Comparison of ENCODE assay signal across 13 cellular contexts in the genomic region with DNA sequence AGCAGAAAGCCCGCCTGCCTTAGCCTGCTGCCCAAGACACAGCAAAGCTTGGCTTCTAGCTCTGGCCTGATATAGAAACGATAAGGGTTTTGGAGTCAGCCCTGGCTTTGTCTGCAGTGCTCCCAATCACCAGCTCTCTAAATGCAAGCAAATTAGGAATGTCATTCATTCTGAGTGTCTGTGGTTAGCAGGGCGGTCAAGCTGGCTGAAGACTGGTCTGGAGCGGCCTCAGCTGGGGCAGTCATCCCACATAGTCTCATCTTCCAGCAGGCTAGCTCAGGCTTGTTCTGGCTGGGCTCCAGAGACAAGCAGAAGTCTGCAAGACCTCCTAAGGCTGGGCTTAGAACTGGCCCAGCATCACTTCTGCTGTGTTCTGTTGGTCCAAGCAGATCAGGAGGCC. TPM values are rescaled to one million over a fixed set of nuclear protein-coding genes. Genes with fewer than 3 reads are reported as not detected.
A peak's percentile ranks its signal among the peaks of the same experiment; 100 is the strongest.
DNase-seq lines count a peak whose midpoint lies in the region; ATAC-seq and TF ChIP-seq lines count a peak whose summit lies in the region.
"Had no signal": no experiment of that assay in that cellular context is flagged by ENCODE, and none has a peak within 500 bp of the region (broad histone marks: within the 10 kb centered on the region; RNA-seq: fewer than 3 reads in every experiment).

No MANE protein-coding gene starts in this region.

- H3K27me3 Mint-ChIP-seq in endodermal cell (ENCODE audit: insufficient read depth) (no peaks in the 10 kb centered on the region), T-helper 17 cell (no peaks in the 10 kb centered on the region)

- H3K4me2 ChIP-seq in GM23248 (ENCODE audit: unreplicated experiment) (peak overlapping the region; percentile 10), osteoblast (ENCODE audit: insufficient read depth, low read length) (peak overlapping the region; percentile 31)

- H3K4me3 ChIP-seq in GM23248 (no peak overlapping the region), endodermal cell (ENCODE audit: low read length) (no peak overlapping the region), osteoblast (ENCODE audit: insufficient read depth, low read length) (peak overlapping the region; percentile 8)
- no peak overlapping the region for H3K4me3 ChIP-seq in effector memory CD4-positive, alpha-beta T cell (ENCODE audit: insufficient read depth, low read depth, low read length, poor library complexity, severe bottlenecking)

- H3K27me3 ChIP-seq in GM23248 (replicated peaks; ENCODE audit: insufficient read depth) (no peaks in the 10 kb centered on the region), endodermal cell (ENCODE audit: control insufficient read depth, insufficient read depth, low read length, poor library complexity, severe bottlenecking) (no peaks in the 10 kb centered on the region), osteoblast (ENCODE audit: insufficient read depth, low read length) (no peaks in the 10 kb centered on the region)
- H3K27me3 ChIP-seq in effector memory CD4-positive, alpha-beta T cell (replicated peaks; ENCODE audit: control insufficient read depth, insufficient read depth, low read length, poor library complexity, severe bottlenecking), result no peaks in the 10 kb centered on the region

- H3K9me2 ChIP-seq in GM23248 (ENCODE audit: insufficient read depth), result no peaks in the 10 kb centered on the region

- TF ChIP-seq CTCF in endodermal cell (conservative IDR thresholded peaks at IDR 0.05) (no peak), osteoblast (IDR thresholded peaks at IDR 0.05; ENCODE audit: extremely low read depth, low read depth, low read length) (no peak)

- H3F3A ChIP-seq in GM23248 (ENCODE audit: insufficient read depth), result peaks cover 19% of the 10 kb centered on the region

- H3K4me3 Mint-ChIP-seq in endodermal cell (no peak overlapping the region), T-helper 17 cell (no peak overlapping the region)
- H3K4me3 Mint-ChIP-seq: neural crest cell had no signal

- 39 to 63% methylated on average over 4 of the region's 4 CpGs for WGBS in GM23248 (ENCODE audit: low coverage in 1 of 2, low lambda C conversion rate in 2 of 2, missing lambda C conversion rate in 2 of 2), 2 experiments
- 91 to 93% methylated on average over 2 to 4 of the region's 4 CpGs for WGBS in endodermal cell (ENCODE audit: insufficient coverage in 1 of 2, insufficient read length in 1 of 2), 2 experiments

- DNase-seq in GM23248 (peak; percentile 81), RPMI8226 (peak; percentile 11), endodermal cell (no peak), osteoblast (ENCODE audit: insufficient read length, low spot score, missing footprints) (peak; percentile 96), T-helper 17 cell (no peak)
- DNase-seq in effector memory CD4-positive, alpha-beta T cell, result no peak
- DNase-seq in activated CD4-positive, alpha-beta T cell treated with anti-CD3 and anti-CD28 coated beads, Interleukin-2, amount 50 U/mL, for 4 hours, result no peak
- DNase-seq: activated CD8-positive, alpha-beta memory T cell treated with anti-CD3 and anti-CD28 coated beads, Interleukin-2, amount 50 U/mL, for 4 hours; central memory CD4-positive, alpha-beta T cell; hippocampal formation; NCI-H510A had no signal

- no peaks in the 10 kb centered on the region for H3K79me2 ChIP-seq in GM23248 (ENCODE audit: insufficient read depth)
- no peaks in the 10 kb centered on the region for H3K79me2 ChIP-seq in osteoblast (ENCODE audit: insufficient read depth, low read length)

- in situ Hi-C loops in GM23248 (cut with MboI), result no loop called here

- H3K36me3 Mint-ChIP-seq in endodermal cell (ENCODE audit: low read depth) (peaks cover 35% of the 10 kb centered on the region), T-helper 17 cell (ENCODE audit: low read depth) (no peaks in the 10 kb centered on the region)

- H2AFZ ChIP-seq in GM23248, result no peak overlapping the region
- no peak overlapping the region for H2AFZ ChIP-seq in osteoblast (ENCODE audit: low read length)

- H3K9me3 Mint-ChIP-seq in endodermal cell, result peaks cover 22% of the 10 kb centered on the region

- H3K27ac ChIP-seq in GM23248 (peak overlapping the region; percentile 66), endodermal cell (ENCODE audit: low read depth, low read length) (no peak overlapping the region), osteoblast (ENCODE audit: low read depth, low read length) (peak overlapping the region; percentile 53)
- H3K27ac ChIP-seq in effector memory CD4-positive, alpha-beta T cell (ENCODE audit: insufficient read depth, low read length, poor library complexity, severe bottlenecking), result no peak overlapping the region

- H3K4me1 ChIP-seq in GM23248 (ENCODE audit: insufficient read depth) (peaks cover 15% of the 10 kb centered on the region; the same call in 1 of the 2 replicates), endodermal cell (ENCODE audit: control insufficient read depth, insufficient read depth, low read length) (peaks cover 7% of the 10 kb centered on the region), osteoblast (ENCODE audit: insufficient read depth, low read length) (peaks cover 13% of the 10 kb centered on the region)
- H3K4me1 ChIP-seq in effector memory CD4-positive, alpha-beta T cell (ENCODE audit: control insufficient read depth, insufficient read depth, low read length, poor library complexity, severe bottlenecking), result no peaks in the 10 kb centered on the region

- H3K4me1 Mint-ChIP-seq in endodermal cell, result peaks cover 21% of the 10 kb centered on the region
- H3K4me1 Mint-ChIP-seq in T-helper 17 cell, result no peaks in the 10 kb centered on the region

- H3K9me3 ChIP-seq in GM23248 (ENCODE audit: low read depth) (no peaks in the 10 kb centered on the region), endodermal cell (ENCODE audit: control insufficient read depth, low read length) (peaks cover 12% of the 10 kb centered on the region), osteoblast (ENCODE audit: low read depth, low read length) (no peaks in the 10 kb centered on the region), T-helper 17 cell (ENCODE audit: control insufficient read depth, low read length, poor library complexity, severe bottlenecking) (no peaks in the 10 kb centered on the region)
- no peaks in the 10 kb centered on the region for H3K9me3 ChIP-seq in effector memory CD4-positive, alpha-beta T cell (ENCODE audit: control insufficient read depth, low read length)

- H3K27ac Mint-ChIP-seq in endodermal cell (peak overlapping the region; percentile 77), T-helper 17 cell (no peak overlapping the region)

- ATAC-seq in T-helper 17 cell (no peak), GM18511 (IDR thresholded peaks at IDR 0.05; ENCODE audit: unreplicated experiment) (no peak)

- H4K20me1 ChIP-seq in GM23248 (ENCODE audit: insufficient read depth) (no peaks in the 10 kb centered on the region), osteoblast (ENCODE audit: insufficient read depth, low read length) (no peaks in the 10 kb centered on the region)

- no peaks in the 10 kb centered on the region for H3K36me3 ChIP-seq in GM23248 (ENCODE audit: low read depth)
- H3K36me3 ChIP-seq in endodermal cell (ENCODE audit: control insufficient read depth, insufficient read depth, low read length), result peaks cover 27% of the 10 kb centered on the region
- H3K36me3 ChIP-seq in osteoblast (ENCODE audit: insufficient read depth, low read length), result no peaks in the 10 kb centered on the region
- no peaks in the 10 kb centered on the region for H3K36me3 ChIP-seq in effector memory CD4-positive, alpha-beta T cell (ENCODE audit: control insufficient read depth, insufficient read depth, low read length)

- H3K9ac ChIP-seq in GM23248, result 0 out of 2 replicates have a peak overlapping the region, but pooled peaks have one; percentile 20
- no peak overlapping the region for H3K9ac ChIP-seq in endodermal cell (ENCODE audit: extremely low read depth, low read length, poor library complexity, severe bottlenecking)

RNA-seq across cellular contexts. Expression of gene TMC7, which starts 24.5 kb away (rescaled TPM):
- 0.25 and 0.54 TPM in 2 replicates for total RNA-seq in GM23248 (2014; rRNA removed; shearing (Covaris generic))
- polyA plus RNA-seq in GM23248 (2016; fragmentation: Nextera tagmentation; extraction: Ambion mirVana), result 1.4 TPM in 2 replicates
- total RNA-seq in endodermal cell (10 to 100 TPM; 14.9 to 16.6 TPM), osteoblast (1.1 and 1.5 TPM in 2 replicates), T-helper 17 cell (not detected)
- 8.0 TPM for polyA plus RNA-seq in endodermal cell (2013, experiment 1 of 2)
- 8.5 TPM for polyA plus RNA-seq in endodermal cell (2013, experiment 2 of 2)

RNA-seq across cellular contexts. Expression of gene COQ7, which starts 59.2 kb away (rescaled TPM):
- total RNA-seq in GM23248 (2014; rRNA removed; shearing (Covaris generic)), result 9.9 and 19.7 TPM in 2 replicates
- polyA plus RNA-seq in GM23248 (2016; fragmentation: Nextera tagmentation; extraction: Ambion mirVana), result 9.6 and 9.8 TPM in 2 replicates
- total RNA-seq in endodermal cell (10 to 100 TPM; 20.4 to 22.0 TPM), osteoblast (17.4 and 20.3 TPM in 2 replicates), T-helper 17 cell (10 to 100 TPM; 13.7 to 14.7 TPM)
- 21.0 TPM for polyA plus RNA-seq in endodermal cell (2013, experiment 1 of 2)
- 21.9 TPM for polyA plus RNA-seq in endodermal cell (2013, experiment 2 of 2)

Comparison
In these comparisons a context has a peak if more than half of its experiments do, and no peak if none do; other contexts are left out.
1. DNase-seq: peak in GM23248 (single experiment), RPMI8226 (single experiment) and osteoblast (single experiment); none in endodermal cell (single experiment), effector memory CD4-positive, alpha-beta T cell (0 of 3), activated CD4-positive, alpha-beta T cell treated with anti-CD3 and anti-CD28 coated beads, Interleukin-2, amount 50 U/mL, for 4 hours (0 of 2) and T-helper 17 cell (0 of 3).
2. H3K27ac ChIP-seq: peak in GM23248 (single experiment) and osteoblast (single experiment); none in endodermal cell (single experiment) and effector memory CD4-positive, alpha-beta T cell (single experiment).